ENCODE assay signal across 1 cellular context in the genomic region with DNA sequence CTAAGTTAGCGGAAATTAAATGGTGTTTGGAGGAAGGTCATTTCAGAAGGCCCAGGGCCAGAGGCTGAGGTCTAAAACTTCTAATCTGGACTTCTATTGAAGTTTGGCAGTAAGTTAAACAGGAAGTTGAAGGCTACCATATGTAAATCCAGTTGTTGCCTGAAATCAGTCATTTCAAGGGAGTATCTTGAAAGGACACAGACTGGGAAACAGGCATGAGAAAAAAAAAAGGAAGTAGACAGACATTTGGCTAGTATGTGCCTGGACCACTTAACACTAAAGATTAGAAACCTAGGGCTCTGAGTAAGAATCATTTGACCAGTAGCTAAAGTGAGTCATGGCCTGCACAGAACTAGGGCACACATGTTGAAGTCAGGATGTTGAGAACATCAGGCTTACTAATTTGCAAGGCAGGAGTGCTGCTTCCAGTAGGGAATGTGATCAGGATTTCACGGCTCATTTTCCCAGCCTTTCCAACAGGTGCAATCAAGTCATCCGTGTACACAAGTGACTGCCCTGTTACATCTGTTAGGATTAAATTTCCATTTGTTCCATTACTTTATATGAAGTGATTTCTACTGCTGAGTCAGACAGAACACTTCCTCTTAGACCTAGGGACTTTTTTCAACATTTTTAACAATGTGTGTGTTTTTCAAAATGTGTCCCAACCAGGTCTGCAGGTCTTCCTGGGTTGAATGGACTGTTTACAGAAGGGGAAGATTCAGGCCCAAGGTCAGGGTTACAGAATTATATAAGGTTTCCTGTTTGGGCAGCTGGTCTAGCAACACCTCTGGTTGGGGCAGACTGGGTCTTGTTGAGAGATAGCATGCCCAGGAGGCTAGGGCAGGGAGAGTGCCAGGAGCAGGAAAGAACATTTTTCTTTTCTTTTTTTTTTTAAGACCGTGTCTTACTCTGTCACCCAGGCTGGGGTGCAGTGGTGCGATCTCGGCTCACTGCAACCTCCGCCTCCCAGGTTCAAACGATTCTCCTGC.
TF ChIP-seq lines count a peak whose summit lies in the region.

No MANE protein-coding gene starts in this region.

TF ChIP-seq in HepG2, 621 proteins besides CTCF, POLR2A, EP300 and RAD21 (continued from another document and continues in another):
- TF ChIP-seq, protein P1, sequence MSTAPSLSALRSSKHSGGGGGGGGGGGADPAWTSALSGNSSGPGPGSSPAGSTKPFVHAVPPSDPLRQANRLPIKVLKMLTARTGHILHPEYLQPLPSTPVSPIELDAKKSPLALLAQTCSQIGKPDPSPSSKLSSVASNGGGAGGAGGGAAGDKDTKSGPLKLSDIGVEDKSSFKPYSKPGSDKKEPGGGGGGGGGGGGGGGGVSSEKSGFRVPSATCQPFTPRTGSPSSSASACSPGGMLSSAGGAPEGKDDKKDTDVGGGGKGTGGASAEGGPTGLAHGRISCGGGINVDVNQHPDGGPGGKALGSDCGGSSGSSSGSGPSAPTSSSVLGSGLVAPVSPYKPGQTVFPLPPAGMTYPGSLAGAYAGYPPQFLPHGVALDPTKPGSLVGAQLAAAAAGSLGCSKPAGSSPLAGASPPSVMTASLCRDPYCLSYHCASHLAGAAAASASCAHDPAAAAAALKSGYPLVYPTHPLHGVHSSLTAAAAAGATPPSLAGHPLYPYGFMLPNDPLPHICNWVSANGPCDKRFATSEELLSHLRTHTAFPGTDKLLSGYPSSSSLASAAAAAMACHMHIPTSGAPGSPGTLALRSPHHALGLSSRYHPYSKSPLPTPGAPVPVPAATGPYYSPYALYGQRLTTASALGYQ (CRISPR knock-in tag; IDR thresholded peaks at IDR 0.05), result peak; percentile 58; the same call in 1 of the 2 replicates
- peak; percentile 78; the same call in 1 of the 2 replicates for TF ChIP-seq ZNF746 (CRISPR knock-in tag; IDR thresholded peaks at IDR 0.05)
- TF ChIP-seq ZNF232 (CRISPR knock-in tag; IDR thresholded peaks at IDR 0.05; ENCODE audit: borderline replicate concordance), result no peak
- TF ChIP-seq RFX1 (IDR thresholded peaks at IDR 0.05), result no peak
- TF ChIP-seq FOXA1 (IDR thresholded peaks at IDR 0.05), result no peak
- TF ChIP-seq FOXA1 (CRISPR knock-in tag; IDR thresholded peaks at IDR 0.05), result peak; percentile 86
- no peak; the same call in 1 of the 2 replicates for TF ChIP-seq NFIC (IDR thresholded peaks at IDR 0.05; ENCODE audit: low read length)
- peak; percentile 76 for TF ChIP-seq NCOR1 (IDR thresholded peaks at IDR 0.05; ENCODE audit: borderline replicate concordance, low read length)
- TF ChIP-seq NR2C2 (CRISPR knock-in tag; IDR thresholded peaks at IDR 0.05; ENCODE audit: borderline replicate concordance), result no peak
- peak; percentile 2 for TF ChIP-seq YY1 (IDR thresholded peaks at IDR 0.05; ENCODE audit: insufficient read depth, insufficient replicate concordance, low read depth, low read length)
- TF ChIP-seq LCORL (IDR thresholded peaks at IDR 0.05), result no peak
- peak; percentile 86 for TF ChIP-seq LCORL (CRISPR knock-in tag; IDR thresholded peaks at IDR 0.05)
- TF ChIP-seq, protein P2, sequence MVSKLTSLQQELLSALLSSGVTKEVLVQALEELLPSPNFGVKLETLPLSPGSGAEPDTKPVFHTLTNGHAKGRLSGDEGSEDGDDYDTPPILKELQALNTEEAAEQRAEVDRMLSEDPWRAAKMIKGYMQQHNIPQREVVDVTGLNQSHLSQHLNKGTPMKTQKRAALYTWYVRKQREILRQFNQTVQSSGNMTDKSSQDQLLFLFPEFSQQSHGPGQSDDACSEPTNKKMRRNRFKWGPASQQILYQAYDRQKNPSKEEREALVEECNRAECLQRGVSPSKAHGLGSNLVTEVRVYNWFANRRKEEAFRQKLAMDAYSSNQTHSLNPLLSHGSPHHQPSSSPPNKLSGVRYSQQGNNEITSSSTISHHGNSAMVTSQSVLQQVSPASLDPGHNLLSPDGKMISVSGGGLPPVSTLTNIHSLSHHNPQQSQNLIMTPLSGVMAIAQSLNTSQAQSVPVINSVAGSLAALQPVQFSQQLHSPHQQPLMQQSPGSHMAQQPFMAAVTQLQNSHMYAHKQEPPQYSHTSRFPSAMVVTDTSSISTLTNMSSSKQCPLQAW (CRISPR knock-in tag; IDR thresholded peaks at IDR 0.05), result no peak; the same call in 1 of the 2 replicates
- TF ChIP-seq ZNF670 (CRISPR knock-in tag; IDR thresholded peaks at IDR 0.05; ENCODE audit: borderline replicate concordance), result peak; percentile 63; the same call in 1 of the 2 replicates
- peak; percentile 93 for TF ChIP-seq NR2F2 (IDR thresholded peaks at IDR 0.05; ENCODE audit: borderline replicate concordance, low read depth)
- peak; percentile 56 for TF ChIP-seq PHF21A (CRISPR knock-in tag; IDR thresholded peaks at IDR 0.05)
- TF ChIP-seq TARDBP (CRISPR knock-in tag; IDR thresholded peaks at IDR 0.05), result peak; percentile 80
- TF ChIP-seq, protein P3, sequence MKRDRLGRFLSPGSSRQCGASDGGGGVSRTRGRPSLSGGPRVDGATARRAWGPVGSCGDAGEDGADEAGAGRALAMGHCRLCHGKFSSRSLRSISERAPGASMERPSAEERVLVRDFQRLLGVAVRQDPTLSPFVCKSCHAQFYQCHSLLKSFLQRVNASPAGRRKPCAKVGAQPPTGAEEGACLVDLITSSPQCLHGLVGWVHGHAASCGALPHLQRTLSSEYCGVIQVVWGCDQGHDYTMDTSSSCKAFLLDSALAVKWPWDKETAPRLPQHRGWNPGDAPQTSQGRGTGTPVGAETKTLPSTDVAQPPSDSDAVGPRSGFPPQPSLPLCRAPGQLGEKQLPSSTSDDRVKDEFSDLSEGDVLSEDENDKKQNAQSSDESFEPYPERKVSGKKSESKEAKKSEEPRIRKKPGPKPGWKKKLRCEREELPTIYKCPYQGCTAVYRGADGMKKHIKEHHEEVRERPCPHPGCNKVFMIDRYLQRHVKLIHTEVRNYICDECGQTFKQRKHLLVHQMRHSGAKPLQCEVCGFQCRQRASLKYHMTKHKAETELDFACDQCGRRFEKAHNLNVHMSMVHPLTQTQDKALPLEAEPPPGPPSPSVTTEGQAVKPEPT (CRISPR knock-in tag; IDR thresholded peaks at IDR 0.05; ENCODE audit: low read depth), result no peak
- TF ChIP-seq MTA1 (CRISPR knock-in tag; IDR thresholded peaks at IDR 0.05; ENCODE audit: borderline replicate concordance), result no peak
- no peak for TF ChIP-seq NKX3-1 (CRISPR knock-in tag; IDR thresholded peaks at IDR 0.05)
- peak; percentile 58 for TF ChIP-seq HOXA3 (CRISPR knock-in tag; IDR thresholded peaks at IDR 0.05)
- no peak for TF ChIP-seq ZNF451 (CRISPR knock-in tag; IDR thresholded peaks at IDR 0.05)
- no peak for TF ChIP-seq ZNF616 (CRISPR knock-in tag; IDR thresholded peaks at IDR 0.05; ENCODE audit: low read depth)
- no peak; the same call in 1 of the 2 replicates for TF ChIP-seq ZFY (CRISPR knock-in tag; IDR thresholded peaks at IDR 0.05)
- peak; percentile 69; the same call in 1 of the 2 replicates for TF ChIP-seq ZNF788 (CRISPR knock-in tag; IDR thresholded peaks at IDR 0.05; ENCODE audit: borderline replicate concordance)
- TF ChIP-seq FOXA3 (CRISPR knock-in tag; IDR thresholded peaks at IDR 0.05), result peak; percentile 93
- TF ChIP-seq ZNF615 (CRISPR knock-in tag; IDR thresholded peaks at IDR 0.05; ENCODE audit: borderline replicate concordance), result no peak
- peak; percentile 56 for TF ChIP-seq NR2F1 (CRISPR knock-in tag; IDR thresholded peaks at IDR 0.05)
- TF ChIP-seq, protein P4, sequence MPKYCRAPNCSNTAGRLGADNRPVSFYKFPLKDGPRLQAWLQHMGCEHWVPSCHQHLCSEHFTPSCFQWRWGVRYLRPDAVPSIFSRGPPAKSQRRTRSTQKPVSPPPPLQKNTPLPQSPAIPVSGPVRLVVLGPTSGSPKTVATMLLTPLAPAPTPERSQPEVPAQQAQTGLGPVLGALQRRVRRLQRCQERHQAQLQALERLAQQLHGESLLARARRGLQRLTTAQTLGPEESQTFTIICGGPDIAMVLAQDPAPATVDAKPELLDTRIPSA (CRISPR knock-in tag; IDR thresholded peaks at IDR 0.05; ENCODE audit: borderline replicate concordance), result no peak
- peak; percentile 46; the same call in 1 of the 2 replicates for TF ChIP-seq ZNF790 (CRISPR knock-in tag; IDR thresholded peaks at IDR 0.05; ENCODE audit: borderline replicate concordance)
- TF ChIP-seq CC2D1A (CRISPR knock-in tag; IDR thresholded peaks at IDR 0.05), result 0 out of 2 replicates have a peak, but pooled peaks have one; percentile 71
- no peak for TF ChIP-seq ADNP (CRISPR knock-in tag; IDR thresholded peaks at IDR 0.05)
- no peak for TF ChIP-seq ZNF335 (CRISPR knock-in tag; IDR thresholded peaks at IDR 0.05)
- peak; percentile 95 for TF ChIP-seq RARA (CRISPR knock-in tag; IDR thresholded peaks at IDR 0.05)
- no peak for TF ChIP-seq ZNF83 (CRISPR knock-in tag; IDR thresholded peaks at IDR 0.05; ENCODE audit: borderline replicate concordance)
- TF ChIP-seq ZSCAN22 (CRISPR knock-in tag; IDR thresholded peaks at IDR 0.05), result 0 out of 2 replicates have a peak, but pooled peaks have one; percentile 24
- TF ChIP-seq IRX3 (CRISPR knock-in tag; IDR thresholded peaks at IDR 0.05; ENCODE audit: borderline replicate concordance, low read depth), result no peak
- no peak for TF ChIP-seq ZNF749 (CRISPR knock-in tag; IDR thresholded peaks at IDR 0.05; ENCODE audit: borderline replicate concordance)
- TF ChIP-seq ZFP41 (CRISPR knock-in tag; IDR thresholded peaks at IDR 0.05; ENCODE audit: borderline replicate concordance), result no peak
- TF ChIP-seq, protein P5, sequence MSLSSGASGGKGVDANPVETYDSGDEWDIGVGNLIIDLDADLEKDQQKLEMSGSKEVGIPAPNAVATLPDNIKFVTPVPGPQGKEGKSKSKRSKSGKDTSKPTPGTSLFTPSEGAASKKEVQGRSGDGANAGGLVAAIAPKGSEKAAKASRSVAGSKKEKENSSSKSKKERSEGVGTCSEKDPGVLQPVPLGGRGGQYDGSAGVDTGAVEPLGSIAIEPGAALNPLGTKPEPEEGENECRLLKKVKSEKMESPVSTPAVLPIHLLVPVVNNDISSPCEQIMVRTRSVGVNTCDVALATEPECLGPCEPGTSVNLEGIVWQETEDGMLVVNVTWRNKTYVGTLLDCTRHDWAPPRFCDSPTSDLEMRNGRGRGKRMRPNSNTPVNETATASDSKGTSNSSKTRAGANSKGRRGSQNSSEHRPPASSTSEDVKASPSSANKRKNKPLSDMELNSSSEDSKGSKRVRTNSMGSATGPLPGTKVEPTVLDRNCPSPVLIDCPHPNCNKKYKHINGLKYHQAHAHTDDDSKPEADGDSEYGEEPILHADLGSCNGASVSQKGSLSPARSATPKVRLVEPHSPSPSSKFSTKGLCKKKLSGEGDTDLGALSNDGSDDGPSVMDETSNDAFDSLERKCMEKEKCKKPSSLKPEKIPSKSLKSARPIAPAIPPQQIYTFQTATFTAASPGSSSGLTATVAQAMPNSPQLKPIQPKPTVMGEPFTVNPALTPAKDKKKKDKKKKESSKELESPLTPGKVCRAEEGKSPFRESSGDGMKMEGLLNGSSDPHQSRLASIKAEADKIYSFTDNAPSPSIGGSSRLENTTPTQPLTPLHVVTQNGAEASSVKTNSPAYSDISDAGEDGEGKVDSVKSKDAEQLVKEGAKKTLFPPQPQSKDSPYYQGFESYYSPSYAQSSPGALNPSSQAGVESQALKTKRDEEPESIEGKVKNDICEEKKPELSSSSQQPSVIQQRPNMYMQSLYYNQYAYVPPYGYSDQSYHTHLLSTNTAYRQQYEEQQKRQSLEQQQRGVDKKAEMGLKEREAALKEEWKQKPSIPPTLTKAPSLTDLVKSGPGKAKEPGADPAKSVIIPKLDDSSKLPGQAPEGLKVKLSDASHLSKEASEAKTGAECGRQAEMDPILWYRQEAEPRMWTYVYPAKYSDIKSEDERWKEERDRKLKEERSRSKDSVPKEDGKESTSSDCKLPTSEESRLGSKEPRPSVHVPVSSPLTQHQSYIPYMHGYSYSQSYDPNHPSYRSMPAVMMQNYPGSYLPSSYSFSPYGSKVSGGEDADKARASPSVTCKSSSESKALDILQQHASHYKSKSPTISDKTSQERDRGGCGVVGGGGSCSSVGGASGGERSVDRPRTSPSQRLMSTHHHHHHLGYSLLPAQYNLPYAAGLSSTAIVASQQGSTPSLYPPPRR (CRISPR knock-in tag; IDR thresholded peaks at IDR 0.05; ENCODE audit: borderline replicate concordance), result peak; percentile 89; the same call in 1 of the 2 replicates
- no peak; the same call in 1 of the 2 replicates for TF ChIP-seq GFI1 (CRISPR knock-in tag; IDR thresholded peaks at IDR 0.05; ENCODE audit: borderline replicate concordance)
- TF ChIP-seq PHF8 (CRISPR knock-in tag; IDR thresholded peaks at IDR 0.05), result no peak; the same call in 1 of the 2 replicates
- peak; percentile 91 for TF ChIP-seq ELF3 (CRISPR knock-in tag; IDR thresholded peaks at IDR 0.05)
- TF ChIP-seq, protein P6, sequence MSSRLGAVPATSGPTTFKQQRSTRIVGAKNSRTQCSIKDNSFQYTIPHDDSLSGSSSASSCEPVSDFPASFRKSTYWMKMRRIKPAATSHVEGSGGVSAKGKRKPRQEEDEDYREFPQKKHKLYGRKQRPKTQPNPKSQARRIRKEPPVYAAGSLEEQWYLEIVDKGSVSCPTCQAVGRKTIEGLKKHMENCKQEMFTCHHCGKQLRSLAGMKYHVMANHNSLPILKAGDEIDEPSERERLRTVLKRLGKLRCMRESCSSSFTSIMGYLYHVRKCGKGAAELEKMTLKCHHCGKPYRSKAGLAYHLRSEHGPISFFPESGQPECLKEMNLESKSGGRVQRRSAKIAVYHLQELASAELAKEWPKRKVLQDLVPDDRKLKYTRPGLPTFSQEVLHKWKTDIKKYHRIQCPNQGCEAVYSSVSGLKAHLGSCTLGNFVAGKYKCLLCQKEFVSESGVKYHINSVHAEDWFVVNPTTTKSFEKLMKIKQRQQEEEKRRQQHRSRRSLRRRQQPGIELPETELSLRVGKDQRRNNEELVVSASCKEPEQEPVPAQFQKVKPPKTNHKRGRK (CRISPR knock-in tag; IDR thresholded peaks at IDR 0.05), result no peak
- TF ChIP-seq, protein P7, sequence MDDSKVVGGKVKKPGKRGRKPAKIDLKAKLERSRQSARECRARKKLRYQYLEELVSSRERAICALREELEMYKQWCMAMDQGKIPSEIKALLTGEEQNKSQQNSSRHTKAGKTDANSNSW (CRISPR knock-in tag; IDR thresholded peaks at IDR 0.05; ENCODE audit: borderline replicate concordance), result no peak
- no peak for TF ChIP-seq ZNF557 (CRISPR knock-in tag; IDR thresholded peaks at IDR 0.05)
- TF ChIP-seq ZBTB38 (CRISPR knock-in tag; IDR thresholded peaks at IDR 0.05), result no peak; the same call in 1 of the 2 replicates
- no peak for TF ChIP-seq FOSL1 (CRISPR knock-in tag; IDR thresholded peaks at IDR 0.05; ENCODE audit: borderline replicate concordance)
- TF ChIP-seq, protein P8, sequence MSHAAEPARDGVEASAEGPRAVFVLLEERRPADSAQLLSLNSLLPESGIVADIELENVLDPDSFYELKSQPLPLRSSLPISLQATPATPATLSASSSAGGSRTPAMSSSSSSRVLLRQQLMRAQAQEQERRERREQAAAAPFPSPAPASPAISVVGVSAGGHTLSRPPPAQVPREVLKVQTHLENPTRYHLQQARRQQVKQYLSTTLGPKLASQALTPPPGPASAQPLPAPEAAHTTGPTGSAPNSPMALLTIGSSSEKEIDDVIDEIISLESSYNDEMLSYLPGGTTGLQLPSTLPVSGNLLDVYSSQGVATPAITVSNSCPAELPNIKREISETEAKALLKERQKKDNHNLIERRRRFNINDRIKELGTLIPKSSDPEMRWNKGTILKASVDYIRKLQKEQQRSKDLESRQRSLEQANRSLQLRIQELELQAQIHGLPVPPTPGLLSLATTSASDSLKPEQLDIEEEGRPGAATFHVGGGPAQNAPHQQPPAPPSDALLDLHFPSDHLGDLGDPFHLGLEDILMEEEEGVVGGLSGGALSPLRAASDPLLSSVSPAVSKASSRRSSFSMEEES (CRISPR knock-in tag; IDR thresholded peaks at IDR 0.05), result peak; percentile 68; the same call in 1 of the 2 replicates
- no peak for TF ChIP-seq PHB2 (IDR thresholded peaks at IDR 0.05; ENCODE audit: partially characterized antibody)
- no peak for TF ChIP-seq ZNF652 (CRISPR knock-in tag; IDR thresholded peaks at IDR 0.05; ENCODE audit: borderline replicate concordance, low read depth)
- TF ChIP-seq TAF1 (CRISPR knock-in tag; IDR thresholded peaks at IDR 0.05), result no peak
